ENCODE assay signal across 9 cellular contexts in the genomic region with DNA sequence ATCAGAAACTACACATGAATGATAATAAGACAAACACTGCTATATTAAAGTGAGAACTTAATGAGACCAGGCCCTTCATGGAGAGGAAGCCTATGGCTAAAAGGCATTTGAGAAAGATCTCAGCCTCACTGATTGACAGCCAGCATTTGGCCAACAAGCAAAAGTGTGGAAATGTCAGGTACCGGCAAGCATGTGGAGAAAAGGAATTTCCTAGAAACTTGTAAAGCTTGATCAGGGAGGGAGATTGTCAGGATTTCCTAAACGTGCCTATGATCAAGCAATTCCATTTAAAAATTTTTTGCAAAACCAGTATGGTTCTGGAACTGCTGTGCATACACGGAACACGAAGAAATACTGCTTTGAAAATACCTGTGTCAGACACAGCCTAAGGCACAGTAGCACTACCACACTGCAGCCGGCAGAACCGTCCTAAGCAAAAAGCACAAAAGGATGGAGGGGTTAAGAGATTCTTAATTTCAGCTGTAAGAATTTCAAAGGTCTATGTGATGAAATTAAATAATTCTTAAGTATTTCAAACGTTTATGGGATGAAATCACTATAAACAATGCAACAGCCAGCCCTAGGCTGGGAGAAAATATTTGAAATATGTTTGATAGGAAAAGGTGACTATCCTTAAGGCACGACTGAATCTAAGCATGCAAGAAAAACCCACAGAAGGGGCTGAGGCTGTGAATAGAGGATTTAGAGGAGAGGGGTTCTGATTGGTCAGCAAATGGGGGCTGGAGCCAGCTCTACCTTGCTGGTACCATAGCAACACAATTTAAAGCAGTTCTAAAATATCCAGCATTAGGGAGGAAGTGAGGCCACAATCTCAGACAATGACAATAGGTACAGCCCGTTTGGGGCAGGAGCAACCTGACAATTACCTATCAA.
DNase-seq lines count a peak whose midpoint lies in the region; ATAC-seq and TF ChIP-seq lines count a peak whose summit lies in the region.
"Had no signal": no experiment of that assay in that cellular context is flagged by ENCODE, and none has a peak within 500 bp of the region (broad histone marks: within the 10 kb centered on the region; RNA-seq: fewer than 3 reads in every experiment).

No MANE protein-coding gene starts in this region.

- ATAC-seq in heart left ventricle (no peak), right lobe of liver (no peak)

- peaks cover 2% of the 10 kb centered on the region for H3K9me3 Mint-ChIP-seq in activated naive CD8-positive, alpha-beta T cell treated with anti-CD3 and anti-CD28 coated beads for 36 hours

- DNase-seq in right atrium auricular region (ENCODE audit: low spot score) (no peak), heart left ventricle (no peak), right lobe of liver (no peak), uterus (no peak), Peyer's patch (no peak), OCI-M1 (lab: John Stamatoyannopoulos, UW) (no peak)
- DNase-seq in activated naive CD8-positive, alpha-beta T cell treated with anti-CD3 and anti-CD28 coated beads for 36 hours, result no peak
- no peak for DNase-seq in central memory CD4-positive, alpha-beta T cell
- DNase-seq: SIG-M5 had no signal

- peaks cover 2% of the 10 kb centered on the region for H3K36me3 Mint-ChIP-seq in activated naive CD8-positive, alpha-beta T cell treated with anti-CD3 and anti-CD28 coated beads for 36 hours

- H3K27ac ChIP-seq in right atrium auricular region, result peak overlapping the region; percentile 90 to 94
- peak overlapping the region in 4 of 12 donors; percentile 88 to 94 (median 90) for H3K27ac ChIP-seq in heart left ventricle
- H3K27ac ChIP-seq in right lobe of liver, result peak overlapping the region in 2 of 3 donors; percentile 89 to 96
- peak overlapping the region; percentile 97 to 98 for H3K27ac ChIP-seq in uterus
- no peak overlapping the region for H3K27ac ChIP-seq in Peyer's patch

- TF ChIP-seq CTCF in right atrium auricular region (IDR thresholded peaks at IDR 0.05) (no peak), heart left ventricle (IDR thresholded peaks at IDR 0.05) (no peak), right lobe of liver (IDR thresholded peaks at IDR 0.05) (no peak), uterus (IDR thresholded peaks at IDR 0.05) (no peak), Peyer's patch (IDR thresholded peaks at IDR 0.05) (no peak)

- 72 to 73% (median 72%) methylated on average over 9 of the region's 9 CpGs for WGBS in heart left ventricle, 4 donors
- WGBS in right lobe of liver (ENCODE audit: insufficient coverage, low coverage, low lambda C conversion rate, missing lambda C conversion rate), result 68% methylated on average over 9 of the region's 9 CpGs

- intact Hi-C loops in heart left ventricle (cut with DNase I), result loop anchor here in 1 of 10 donors (5.0 kb wide), 1 partner anchor 646 kb away; the partner anchor contains the start of gene UBE3A
- intact Hi-C loops in right lobe of liver (cut with DNase I), result no loop called here
- intact Hi-C loops in uterus (cut with DNase I; ENCODE audit: low total_unique reads), result no loop called here

- TF ChIP-seq POLR2A in heart left ventricle (IDR thresholded peaks at IDR 0.05) (no peak), right lobe of liver (IDR thresholded peaks at IDR 0.05) (no peak), uterus (IDR thresholded peaks at IDR 0.05) (no peak), Peyer's patch (IDR thresholded peaks at IDR 0.05) (no peak)

- H3K9me3 ChIP-seq in right atrium auricular region (no peaks in the 10 kb centered on the region), heart left ventricle (no peaks in the 10 kb centered on the region), right lobe of liver (no peaks in the 10 kb centered on the region), uterus (no peaks in the 10 kb centered on the region), Peyer's patch (no peaks in the 10 kb centered on the region)

- H3K36me3 ChIP-seq in right atrium auricular region, result no peaks in the 10 kb centered on the region
- H3K36me3 ChIP-seq in heart left ventricle, result no peaks in the 10 kb centered on the region
- no peaks in the 10 kb centered on the region for H3K36me3 ChIP-seq in right lobe of liver
- H3K36me3 ChIP-seq in uterus, result no peaks in the 10 kb centered on the region
- no peaks in the 10 kb centered on the region for H3K36me3 ChIP-seq in Peyer's patch

- peak overlapping the region; percentile 90 for H3K27ac Mint-ChIP-seq in activated naive CD8-positive, alpha-beta T cell treated with anti-CD3 and anti-CD28 coated beads for 36 hours

- H3K27me3 ChIP-seq in right atrium auricular region, result no peaks in the 10 kb centered on the region
- no peaks in the 10 kb centered on the region for H3K27me3 ChIP-seq in heart left ventricle
- no peaks in the 10 kb centered on the region for H3K27me3 ChIP-seq in right lobe of liver
- no peaks in the 10 kb centered on the region for H3K27me3 ChIP-seq in uterus
- no peaks in the 10 kb centered on the region for H3K27me3 ChIP-seq in Peyer's patch

- H3K4me1 ChIP-seq in right atrium auricular region, result peaks cover 0 to 7% of the 10 kb centered on the region in 2 donors
- H3K4me1 ChIP-seq in heart left ventricle, result peaks cover 0 to 7% (median 3%) of the 10 kb centered on the region in 12 donors
- peaks cover 0 to 6% (median 0%) of the 10 kb centered on the region in 4 donors for H3K4me1 ChIP-seq in right lobe of liver
- no peaks in the 10 kb centered on the region for H3K4me1 ChIP-seq in uterus
- H3K4me1 ChIP-seq in Peyer's patch, result no peaks in the 10 kb centered on the region

- peaks cover 10% of the 10 kb centered on the region for H3K27me3 Mint-ChIP-seq in activated naive CD8-positive, alpha-beta T cell treated with anti-CD3 and anti-CD28 coated beads for 36 hours

- H3K4me1 Mint-ChIP-seq in activated naive CD8-positive, alpha-beta T cell treated with anti-CD3 and anti-CD28 coated beads for 36 hours, result peaks cover 29% of the 10 kb centered on the region

- H3K4me3 ChIP-seq in right atrium auricular region (no peak overlapping the region), heart left ventricle (peak overlapping the region in 3 of 12 donors; percentile 77 to 89 (median 86)), right lobe of liver (peak overlapping the region in 1 of 3 donors; percentile 68), uterus (no peak overlapping the region), Peyer's patch (no peak overlapping the region)

- H3K4me3 Mint-ChIP-seq in activated naive CD8-positive, alpha-beta T cell treated with anti-CD3 and anti-CD28 coated beads for 36 hours, result peak overlapping the region; percentile 84

Comparison
In these comparisons a context has a peak if more than half of its experiments do, and no peak if none do; other contexts are left out.
1. H3K27ac ChIP-seq: peak in right atrium auricular region (2 of 2), right lobe of liver (2 of 3) and uterus (2 of 2); none in Peyer's patch (0 of 4).